Comparison of ENCODE assay signal across 35 cellular contexts in the genomic region with DNA sequence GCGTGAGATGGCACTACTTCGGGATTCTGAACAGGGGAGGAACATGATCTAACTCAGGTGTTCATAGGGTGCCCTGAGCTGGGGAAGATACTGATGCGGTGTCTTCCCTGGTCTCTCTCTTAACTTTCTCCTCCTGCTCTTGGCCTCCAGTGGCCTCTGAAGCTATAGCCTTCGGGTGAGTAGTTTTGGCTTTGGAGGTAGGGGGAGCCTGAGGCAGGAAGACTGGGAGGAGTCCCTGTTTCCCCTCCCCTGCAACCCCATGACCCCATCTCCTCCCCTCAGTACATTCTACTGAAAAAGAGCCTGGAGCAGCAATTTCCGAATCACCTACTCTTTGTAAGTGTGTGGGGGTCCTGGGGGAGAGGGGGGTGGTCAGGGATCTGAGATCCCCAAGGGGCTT. TPM values are rescaled to one million over a fixed set of nuclear protein-coding genes. Genes with fewer than 3 reads are reported as not detected.
DNase-seq lines count a peak whose midpoint lies in the region; ATAC-seq, FAIRE-seq and TF ChIP-seq lines count a peak whose summit lies in the region.
"Had no signal": no experiment of that assay in that cellular context is flagged by ENCODE, and none has a peak within 500 bp of the region (broad histone marks: within the 10 kb centered on the region; RNA-seq: fewer than 3 reads in every experiment).

No MANE protein-coding gene starts in this region.

- H3K27me3 Mint-ChIP-seq in Calu3 (ENCODE audit: unreplicated experiment): peaks cover 60% of the 10 kb centered on the region
- H3K27me3 Mint-ChIP-seq in CD14-positive monocyte (ENCODE audit: low read depth in 3 of 3): peaks cover 53 to 59% (median 58%) of the 10 kb centered on the region in 3 donors

- peak overlapping the region; percentile 96 for H2AFZ ChIP-seq in K562 (ENCODE audit: low read depth, low read length)

- peak; percentile 69 for ATAC-seq in K562
- ATAC-seq in GM21737 (IDR thresholded peaks at IDR 0.05; ENCODE audit: unreplicated experiment): no peak
- ATAC-seq in HG02885 (IDR thresholded peaks at IDR 0.05; ENCODE audit: poor library complexity, unreplicated experiment): no peak
- ATAC-seq: lower lobe of right lung; mucosa of descending colon; natural killer cell treated with Interleukin-12 subunit alpha and Interleukin-12 subunit beta and Interleukin-15 and Interleukin-18, amount 100 ng/mL, for 72 hours; pancreas had no signal

- peaks cover 15% of the 10 kb centered on the region for H3K36me3 ChIP-seq in HUES64 (ENCODE audit: insufficient read depth, low read length)
- no peaks in the 10 kb centered on the region for H3K36me3 ChIP-seq in K562 (ENCODE audit: control insufficient read depth, insufficient read depth, low read length)
- H3K36me3 ChIP-seq in mesodermal cell (ENCODE audit: control insufficient read depth, insufficient read depth, low read length): no peaks in the 10 kb centered on the region
- H3K36me3 ChIP-seq: BLaER1 treated with 17β-estradiol and CSF1 and Interleukin-3, amounts not matched to agents 10 nM and 100 nM; lower lobe of right lung; pancreas; right atrium auricular region had no signal

- intact Hi-C loops in Calu3 (cut with micrococcal nuclease; ENCODE audit: unreplicated experiment): no loop called here
- intact Hi-C loops in K562 (cut with micrococcal nuclease): no loop called here
- intact Hi-C loops in CD14-positive monocyte (cut with micrococcal nuclease): no loop called here

- FAIRE-seq in K562 (lab: Jason Lieb, UNC): peak; percentile 79
- FAIRE-seq: colon, pancreas had no signal

- POLR2A ChIA-PET in K562 (lab: Yijun Ruan, JAX): interaction anchor here (0.6 to 1.5 kb wide), 3 partner anchors 9 to 379 kb away, joined by 3 to 5 read pairs (median 5); a partner anchor contains a TSS

- WGBS in HUES64: 82% methylated on average over 4 of the region's 5 CpGs
- WGBS in K562 (ENCODE audit: insufficient coverage, low coverage, missing lambda C conversion rate): 37% methylated on average over 5 of the region's 5 CpGs
- 55% methylated on average over 3 of the region's 5 CpGs; no CpG with 5 or more reads in 1 of the 2 experiments for WGBS in mesodermal cell (ENCODE audit: insufficient coverage in 2 of 2), 2 experiments

- peak overlapping the region; percentile 51; the same call in 1 of the 2 replicates for H3K27ac ChIP-seq in HUES64 (ENCODE audit: low read depth, low read length)
- H3K27ac ChIP-seq in K562 (ENCODE audit: extremely low read depth, low read depth, low read length): peak overlapping the region; percentile 60; the same call in 2 of the 3 replicates
- peak overlapping the region; percentile 2 for H3K27ac ChIP-seq in mesodermal cell (ENCODE audit: low read depth, low read length, severe bottlenecking)
- H3K27ac ChIP-seq: BLaER1 treated with 17β-estradiol and CSF1 and Interleukin-3, amounts not matched to agents 10 nM and 100 nM; epithelial cell of prostate; KMS-11; lower lobe of right lung; pancreas; right atrium auricular region had no signal

- no peak for TF ChIP-seq EP300 in K562 (IDR thresholded peaks at IDR 0.05; ENCODE audit: low read length)

- BruUV-seq in Calu3 (replicated peaks; lab: Mats Ljungman, UMichigan) (no TSS peak), K562 (replicated peaks; lab: Mats Ljungman, UMichigan) (no TSS peak)

- H3K4me1 ChIP-seq in HUES64 (ENCODE audit: insufficient read depth, low read length): peaks cover 3% of the 10 kb centered on the region
- H3K4me1 ChIP-seq in K562 (replicated peaks in 1 of 2; ENCODE audit: control insufficient read depth in 2 of 2, insufficient read depth in 2 of 2, low read length in 2 of 2): peaks cover 21 to 30% of the 10 kb centered on the region in 2 experiments; a peak in 4 of 5 replicates
- H3K4me1 ChIP-seq in mesodermal cell (ENCODE audit: control insufficient read depth, insufficient read depth, low read length, poor library complexity, severe bottlenecking): peaks cover 5% of the 10 kb centered on the region
- H3K4me1 ChIP-seq: Caco-2, pancreas had no signal

- H3K4me3 Mint-ChIP-seq in Calu3 (ENCODE audit: low read depth, unreplicated experiment) (peak overlapping the region; percentile 45), CD14-positive monocyte (peak overlapping the region in 1 of 2 donors; percentile 68)
- H3K4me3 Mint-ChIP-seq: activated CD4-positive, alpha-beta memory T cell treated with anti-CD3 and anti-CD28 coated beads, Interleukin-2, amount 10 ng/mL, durations not matched to agents 7 days and 5 days; activated naive CD8-positive, alpha-beta T cell; natural killer cell treated with Interleukin-12 subunit alpha and Interleukin-12 subunit beta and Interleukin-15 and Interleukin-18, amount 100 ng/mL, for 72 hours had no signal

- no peak overlapping the region for H3K27ac Mint-ChIP-seq in Calu3 (ENCODE audit: unreplicated experiment)
- no peak overlapping the region for H3K27ac Mint-ChIP-seq in CD14-positive monocyte
- H3K27ac Mint-ChIP-seq: activated CD4-positive, alpha-beta memory T cell treated with anti-CD3 and anti-CD28 coated beads, Interleukin-2, amount 10 ng/mL, durations not matched to agents 7 days and 5 days; activated naive CD8-positive, alpha-beta T cell; activated T-helper 2 cell treated with anti-CD3 and anti-CD28 coated beads, Interferon-gamma antibody, Interleukin-2, Interleukin-4, amounts not matched to agents 10 μg/mL and 5 μg/mL and 100 μg/mL, durations not matched to agents 14 hours and 24 hours and 36 hours; natural killer cell treated with Interleukin-12 subunit alpha and Interleukin-12 subunit beta and Interleukin-15 and Interleukin-18, amount 100 ng/mL, for 72 hours had no signal

- H3K4me1 Mint-ChIP-seq in Calu3 (ENCODE audit: low read depth, unreplicated experiment): no peaks in the 10 kb centered on the region
- H3K4me1 Mint-ChIP-seq in CD14-positive monocyte: peaks cover 12% of the 10 kb centered on the region

- H3K27me3 ChIP-seq in HUES64 (ENCODE audit: insufficient read depth, low read length) (peaks cover 26% of the 10 kb centered on the region), K562 (ENCODE audit: control insufficient read depth in 2 of 2, insufficient read depth in 2 of 2, low read length in 2 of 2) (peaks cover 4 to 19% of the 10 kb centered on the region in 2 experiments; a peak in 4 of 5 replicates)

- H3K36me3 Mint-ChIP-seq in Calu3 (ENCODE audit: insufficient read depth, unreplicated experiment) (no peaks in the 10 kb centered on the region), CD14-positive monocyte (no peaks in the 10 kb centered on the region)
- H3K36me3 Mint-ChIP-seq: activated naive CD8-positive, alpha-beta T cell had no signal

- in situ Hi-C loops in K562 (cut with MboI): no loop called here

- TF ChIP-seq RAD21 in K562 (CRISPR knock-in tag; conservative IDR thresholded peaks at IDR 0.05 in 1 of 2, IDR thresholded peaks at IDR 0.05 in 1 of 2): no peak

- TF ChIP-seq CTCF in Calu3 (IDR thresholded peaks at IDR 0.05; ENCODE audit: unreplicated experiment): no peak
- no peak for TF ChIP-seq CTCF in K562 (IDR thresholded peaks at IDR 0.05 in 2 of 3, conservative IDR thresholded peaks at IDR 0.05 in 1 of 3; ENCODE audit: insufficient read depth in 2 of 3, low read depth in 1 of 3, low read length in 3 of 3)
- TF ChIP-seq CTCF in CD14-positive monocyte (IDR thresholded peaks at IDR 0.05): no peak

- DNase-seq in Calu3 (no peak), K562 (ENCODE audit: extremely low read depth in 1 of 4, low spot score in 3 of 4) (peak in 2 of 4 experiments; percentile 54 to 64), CD14-positive monocyte (ENCODE audit: low spot score) (no peak)
- no peak for DNase-seq in activated CD8-positive, alpha-beta memory T cell treated with anti-CD3 and anti-CD28 coated beads, Interleukin-2, amount 50 U/mL, for 4 hours
- DNase-seq: activated CD4-positive, alpha-beta memory T cell treated with anti-CD3 and anti-CD28 coated beads, Interleukin-2, amount 10 ng/mL, durations not matched to agents 7 days and 5 days; activated CD4-positive, CD25-positive, alpha-beta regulatory T cell treated with anti-CD3 and anti-CD28 coated beads, Interleukin-2, amount 50 U/mL, for 72 hours; Caco-2; effector CD4-positive, alpha-beta T cell; GOT3; kidney glomerular epithelial cell; lower lobe of right lung; mucosa of descending colon; NCI-H1436 treated with DMSO at 0.1 percent for 48 hours; NCI-H2107; NCI-H524; pancreas; stimulated activated CD4-positive, alpha-beta T cell treated with anti-CD3 and anti-CD28 coated beads, Interleukin-2, amount 100 ng/mL, for 48 hours; substantia nigra had no signal

- no peaks in the 10 kb centered on the region for H4K20me1 ChIP-seq in K562 (replicated peaks; ENCODE audit: control insufficient read depth, insufficient read depth, low read length)

- H3K9me3 ChIP-seq in HUES64 (ENCODE audit: insufficient read depth, low read depth, low read length) (no peaks in the 10 kb centered on the region), K562 (replicated peaks; ENCODE audit: control insufficient read depth, insufficient read depth, low read depth, low read length) (no peaks in the 10 kb centered on the region), mesodermal cell (ENCODE audit: control insufficient read depth, low read length) (no peaks in the 10 kb centered on the region)
- H3K9me3 ChIP-seq: Caco-2, lower lobe of right lung, mucosa of descending colon, pancreas, right atrium auricular region had no signal

- H3K4me2 ChIP-seq in K562 (ENCODE audit: insufficient read depth, low read length): peak overlapping the region; percentile 83
- H3K4me2 ChIP-seq: KMS-11 had no signal

- no peaks in the 10 kb centered on the region for H3K79me2 ChIP-seq in K562 (ENCODE audit: control insufficient read depth, insufficient read depth, low read length)

- H3K9ac ChIP-seq in HUES64 (ENCODE audit: low read depth, low read length) (peak overlapping the region; percentile 25; the same call in 1 of the 2 replicates), K562 (ENCODE audit: insufficient read depth in 1 of 2, low read depth in 2 of 2, low read length in 2 of 2) (peak overlapping the region; percentile 50 to 84; a peak in 3 of 4 replicates)
- H3K9ac ChIP-seq: BLaER1 treated with 17β-estradiol and CSF1 and Interleukin-3, amounts not matched to agents 10 nM and 100 nM; KMS-11 had no signal

- H3K4me3 ChIP-seq in HUES64 (ENCODE audit: low read length): peak overlapping the region; percentile 42
- peak overlapping the region; percentile 34 for H3K4me3 ChIP-seq in K562
- no peak overlapping the region for H3K4me3 ChIP-seq in mesodermal cell (ENCODE audit: extremely low read depth, insufficient read depth, low read length, poor library complexity, severe bottlenecking)
- H3K4me3 ChIP-seq: BLaER1 treated with 17β-estradiol and CSF1 and Interleukin-3, amounts not matched to agents 10 nM and 100 nM; lower lobe of right lung; mucosa of descending colon; pancreas; right atrium auricular region had no signal

- H3K9me1 ChIP-seq in K562 (ENCODE audit: control insufficient read depth, insufficient read depth, low read length): no peaks in the 10 kb centered on the region

- CTCF ChIA-PET in Calu3 (lab: Charles Lee): interaction anchor here (0.6 to 1.2 kb wide), 5 partner anchors 9 to 163 kb away, joined by 3 to 5 read pairs (median 4); a partner anchor contains a TSS
- CTCF ChIA-PET in K562 (lab: Yijun Ruan, JAX; ENCODE audit: low intra/inter-chr PET ratio): interaction anchor here (0.5 kb wide), 1 partner anchor 73 kb away, joined by 3 read pairs; no protein-coding TSS in a partner anchor

- TF ChIP-seq POLR2A in K562 (conservative IDR thresholded peaks at IDR 0.05): no peak

- H3K9me3 Mint-ChIP-seq in Calu3 (ENCODE audit: low read depth, unreplicated experiment) (no peaks in the 10 kb centered on the region), CD14-positive monocyte (peaks cover 0 to 15% (median 6%) of the 10 kb centered on the region in 7 donors)
- H3K9me3 Mint-ChIP-seq: activated CD4-positive, alpha-beta memory T cell treated with anti-CD3 and anti-CD28 coated beads, Interleukin-2, amount 10 ng/mL, durations not matched to agents 7 days and 5 days; activated T-helper 2 cell treated with anti-CD3 and anti-CD28 coated beads, Interferon-gamma antibody, Interleukin-2, Interleukin-4, amounts not matched to agents 10 μg/mL and 5 μg/mL and 100 μg/mL, durations not matched to agents 14 hours and 24 hours and 36 hours; natural killer cell treated with Interleukin-12 subunit alpha and Interleukin-12 subunit beta and Interleukin-15 and Interleukin-18, amount 100 ng/mL, for 72 hours had no signal

RNA-seq across cellular contexts. Expression of a gene that starts 3.5 kb away (rescaled TPM):
- total RNA-seq in Calu3 (2022) (not detected in 2 replicates), K562 (2014; rRNA removed) (not detected in 2 replicates), K562 (2014; rRNA removed; fragmentation: Illumina TruSeq; extraction: Trizol) (not detected in 2 replicates), K562 (2015; rRNA removed; fragmentation: Illumina TruSeq; extraction: Trizol) (not detected in 2 replicates), K562 (2021) (0.09 and 0.20 TPM in 2 replicates)
- polyA plus RNA-seq in HUES64 (2013, experiment 1 of 2): 3.0 TPM
- polyA plus RNA-seq in HUES64 (2013, experiment 2 of 2): 5.6 TPM
- 0.25 TPM in 1 of 2 replicates, not detected in the other for total RNA-seq in K562 (2011; cell fraction: chromatin; rRNA removed; ENCODE audit: low replicate concordance)
- total RNA-seq in K562 (2011; cell fraction: nucleolus; rRNA removed): 0.50 TPM in 1 of 2 replicates, not detected in the other
- 0.84 and 0.95 TPM in 2 replicates for total RNA-seq in K562 (2011; cell fraction: nucleoplasm; rRNA removed)
- polyA plus RNA-seq in K562 (2011; rRNA removed) (0.15 TPM in 1 of 2 replicates, not detected in the other), K562 (2014; fragmentation: Illumina TruSeq; extraction: Trizol) (0.08 and 0.09 TPM in 2 replicates), K562 (2014; fragmentation: Nextera tagmentation; extraction: Ambion mirVana) (under 1 TPM; 0.04 to 0.06 TPM), K562 (2014; rRNA removed) (0.05 TPM in 1 of 2 replicates, not detected in the other), CD14-positive monocyte (not detected)
- polyA plus RNA-seq in K562 (2011; cell fraction: cytosol; rRNA removed): 0.03 TPM in 1 of 2 replicates, not detected in the other
- 0.10 and 0.18 TPM in 2 replicates for polyA plus RNA-seq in K562 (2011; cell fraction: nucleus; rRNA removed)
- 0.06 and 0.26 TPM in 2 replicates for polyA plus RNA-seq in K562 (2012)
- not detected in 2 replicates for polyA minus RNA-seq in K562 (2011; rRNA and poly(A)+ RNA removed)
- polyA minus RNA-seq in K562 (2011; cell fraction: cytosol; rRNA and poly(A)+ RNA removed): not detected in 2 replicates
- not detected in 2 replicates for polyA minus RNA-seq in K562 (2011; cell fraction: nucleus; rRNA and poly(A)+ RNA removed)
- polyA plus RNA-seq in mesodermal cell (2013, experiment 1 of 2): 1.6 TPM
- polyA plus RNA-seq in mesodermal cell (2013, experiment 2 of 2): 1.1 TPM
- total RNA-seq: activated CD4-positive, alpha-beta memory T cell treated with anti-CD3 and anti-CD28 coated beads, Interleukin-2, amount 10 ng/mL, durations not matched to agents 7 days and 5 days; activated T-helper 2 cell treated with anti-CD3 and anti-CD28 coated beads, Interferon-gamma antibody, Interleukin-2, Interleukin-4, amounts not matched to agents 10 μg/mL and 5 μg/mL and 100 μg/mL, durations not matched to agents 14 hours and 24 hours and 36 hours; aorta; glomerular endothelial cell; HT1080; lower lobe of right lung; mucosa of descending colon; natural killer cell treated with Interleukin-12 subunit alpha and Interleukin-12 subunit beta and Interleukin-15 and Interleukin-18, amount 100 ng/mL, for 72 hours; pancreas; right atrium auricular region; T-helper 1 cell treated with Interleukin-12 subunit alpha and Interleukin-12 subunit beta and Interleukin-4 antibody, amounts not matched to agents 30 ng/mL and 1 ng/mL, for 36 hours; ureter had no signal
- polyA plus RNA-seq: aorta, pancreas had no signal

RNA-seq across cellular contexts. Expression of a gene that starts 14.2 kb away (rescaled TPM):
- total RNA-seq in Calu3 (2022) (2.4 and 3.3 TPM in 2 replicates), K562 (2014; rRNA removed) (4.8 and 5.1 TPM in 2 replicates), K562 (2014; rRNA removed; fragmentation: Illumina TruSeq; extraction: Trizol) (3.9 and 4.8 TPM in 2 replicates), K562 (2015; rRNA removed; fragmentation: Illumina TruSeq; extraction: Trizol) (2.9 and 3.5 TPM in 2 replicates), K562 (2021) (3.9 and 4.2 TPM in 2 replicates)
- 1.4 TPM for polyA plus RNA-seq in HUES64 (2013, experiment 1 of 2)
- polyA plus RNA-seq in HUES64 (2013, experiment 2 of 2): 2.3 TPM
- total RNA-seq in K562 (2011; cell fraction: chromatin; rRNA removed; ENCODE audit: low replicate concordance): 8.1 and 8.9 TPM in 2 replicates
- total RNA-seq in K562 (2011; cell fraction: nucleolus; rRNA removed): 10.8 and 12.5 TPM in 2 replicates
- total RNA-seq in K562 (2011; cell fraction: nucleoplasm; rRNA removed): 11.3 and 14.6 TPM in 2 replicates
- polyA plus RNA-seq in K562 (2011; rRNA removed) (7.9 and 9.3 TPM in 2 replicates), K562 (2014; fragmentation: Illumina TruSeq; extraction: Trizol) (2.0 and 2.8 TPM in 2 replicates), K562 (2014; fragmentation: Nextera tagmentation; extraction: Ambion mirVana) (1 to 10 TPM; 4.9 to 5.4 TPM), K562 (2014; rRNA removed) (8.8 and 9.8 TPM in 2 replicates), CD14-positive monocyte (1 to 10 TPM; 2.4 to 2.6 TPM)
- polyA plus RNA-seq in K562 (2011; cell fraction: cytosol; rRNA removed): 5.2 and 12.3 TPM in 2 replicates
- 7.6 and 8.6 TPM in 2 replicates for polyA plus RNA-seq in K562 (2011; cell fraction: nucleus; rRNA removed)
- polyA plus RNA-seq in K562 (2012): 5.4 and 9.1 TPM in 2 replicates
- polyA minus RNA-seq in K562 (2011; rRNA and poly(A)+ RNA removed): 2.8 and 3.4 TPM in 2 replicates
- 1.0 and 2.1 TPM in 2 replicates for polyA minus RNA-seq in K562 (2011; cell fraction: cytosol; rRNA and poly(A)+ RNA removed)
- polyA minus RNA-seq in K562 (2011; cell fraction: nucleus; rRNA and poly(A)+ RNA removed): 4.4 and 8.7 TPM in 2 replicates
- polyA plus RNA-seq in mesodermal cell (2013, experiment 1 of 2): 2.3 TPM
- polyA plus RNA-seq in mesodermal cell (2013, experiment 2 of 2): 2.8 TPM

RNA-seq across cellular contexts. Expression of a gene that starts 19.7 kb away (rescaled TPM):
- total RNA-seq in Calu3 (2022) (0.19 and 0.42 TPM in 2 replicates), K562 (2014; rRNA removed) (5.4 and 5.5 TPM in 2 replicates), K562 (2014; rRNA removed; fragmentation: Illumina TruSeq; extraction: Trizol) (1.1 TPM in 2 replicates), K562 (2015; rRNA removed; fragmentation: Illumina TruSeq; extraction: Trizol) (0.80 and 1.1 TPM in 2 replicates), K562 (2021) (2.5 and 3.4 TPM in 2 replicates)
- polyA plus RNA-seq in HUES64 (2013, experiment 1 of 2): 6.2 TPM
- polyA plus RNA-seq in HUES64 (2013, experiment 2 of 2): 9.3 TPM
- 0.56 and 1.8 TPM in 2 replicates for total RNA-seq in K562 (2011; cell fraction: chromatin; rRNA removed; ENCODE audit: low replicate concordance)
- 2.0 and 2.5 TPM in 2 replicates for total RNA-seq in K562 (2011; cell fraction: nucleolus; rRNA removed)
- total RNA-seq in K562 (2011; cell fraction: nucleoplasm; rRNA removed): 2.1 TPM in 2 replicates
- polyA plus RNA-seq in K562 (2011; rRNA removed) (2.1 and 2.5 TPM in 2 replicates), K562 (2014; fragmentation: Illumina TruSeq; extraction: Trizol) (0.53 and 0.92 TPM in 2 replicates), K562 (2014; fragmentation: Nextera tagmentation; extraction: Ambion mirVana) (1 to 10 TPM in 1 of 2 experiments, under 1 TPM in 1; 0.92 to 1.2 TPM), K562 (2014; rRNA removed) (5.2 and 6.3 TPM in 2 replicates), CD14-positive monocyte (not detected)
- 3.2 and 6.3 TPM in 2 replicates for polyA plus RNA-seq in K562 (2011; cell fraction: cytosol; rRNA removed)
- 2.0 TPM in 2 replicates for polyA plus RNA-seq in K562 (2011; cell fraction: nucleus; rRNA removed)
- polyA plus RNA-seq in K562 (2012): 1.3 and 2.0 TPM in 2 replicates
- 0.39 and 0.63 TPM in 2 replicates for polyA minus RNA-seq in K562 (2011; rRNA and poly(A)+ RNA removed)
- 0.86 and 1.1 TPM in 2 replicates for polyA minus RNA-seq in K562 (2011; cell fraction: cytosol; rRNA and poly(A)+ RNA removed)
- polyA minus RNA-seq in K562 (2011; cell fraction: nucleus; rRNA and poly(A)+ RNA removed): 0.94 and 1.4 TPM in 2 replicates
- 4.2 TPM for polyA plus RNA-seq in mesodermal cell (2013, experiment 1 of 2)
- 3.2 TPM for polyA plus RNA-seq in mesodermal cell (2013, experiment 2 of 2)
- total RNA-seq: aorta, lower lobe of right lung, mucosa of descending colon, right atrium auricular region, ureter had no signal
- polyA plus RNA-seq: aorta had no signal

RNA-seq across cellular contexts. Expression of a gene that starts 21.5 kb away (rescaled TPM):
- total RNA-seq in Calu3 (2022) (14.6 and 17.5 TPM in 2 replicates), K562 (2014; rRNA removed) (18.5 and 20.8 TPM in 2 replicates), K562 (2014; rRNA removed; fragmentation: Illumina TruSeq; extraction: Trizol) (10.9 and 11.7 TPM in 2 replicates), K562 (2015; rRNA removed; fragmentation: Illumina TruSeq; extraction: Trizol) (9.9 and 11.3 TPM in 2 replicates), K562 (2021) (13.8 and 14.6 TPM in 2 replicates)
- polyA plus RNA-seq in HUES64 (2013, experiment 1 of 2): 21.6 TPM
- 23.4 TPM for polyA plus RNA-seq in HUES64 (2013, experiment 2 of 2)
- 3.2 and 4.8 TPM in 2 replicates for total RNA-seq in K562 (2011; cell fraction: chromatin; rRNA removed; ENCODE audit: low replicate concordance)
- 4.1 and 4.8 TPM in 2 replicates for total RNA-seq in K562 (2011; cell fraction: nucleolus; rRNA removed)
- total RNA-seq in K562 (2011; cell fraction: nucleoplasm; rRNA removed): 4.2 TPM in 2 replicates
- polyA plus RNA-seq in K562 (2011; rRNA removed) (7.3 and 12.4 TPM in 2 replicates), K562 (2014; fragmentation: Illumina TruSeq; extraction: Trizol) (8.2 and 9.6 TPM in 2 replicates), K562 (2014; fragmentation: Nextera tagmentation; extraction: Ambion mirVana) (1 to 10 TPM; 2.5 to 2.7 TPM), K562 (2014; rRNA removed) (18.5 and 23.6 TPM in 2 replicates), CD14-positive monocyte (10 to 100 TPM; 12.5 to 20.4 TPM)
- polyA plus RNA-seq in K562 (2011; cell fraction: cytosol; rRNA removed): 4.4 and 10.2 TPM in 2 replicates
- polyA plus RNA-seq in K562 (2011; cell fraction: nucleus; rRNA removed): 4.6 TPM in 2 replicates
- polyA plus RNA-seq in K562 (2012): 11.3 and 17.7 TPM in 2 replicates
- polyA minus RNA-seq in K562 (2011; rRNA and poly(A)+ RNA removed): 3.9 TPM in 2 replicates
- polyA minus RNA-seq in K562 (2011; cell fraction: cytosol; rRNA and poly(A)+ RNA removed): 4.0 and 4.4 TPM in 2 replicates
- 1.3 and 3.2 TPM in 2 replicates for polyA minus RNA-seq in K562 (2011; cell fraction: nucleus; rRNA and poly(A)+ RNA removed)
- 22.4 TPM for polyA plus RNA-seq in mesodermal cell (2013, experiment 1 of 2)
- polyA plus RNA-seq in mesodermal cell (2013, experiment 2 of 2): 21.3 TPM

RNA-seq across cellular contexts. Expression of a gene that starts 37.8 kb away (rescaled TPM):
- 110 and 116 TPM in 2 replicates for total RNA-seq in Calu3 (2022)
- polyA plus RNA-seq in HUES64 (2013, experiment 1 of 2): 99.3 TPM
- 96.2 TPM for polyA plus RNA-seq in HUES64 (2013, experiment 2 of 2)
- total RNA-seq in K562 (2011; cell fraction: chromatin; rRNA removed; ENCODE audit: low replicate concordance): 133 and 241 TPM in 2 replicates
- total RNA-seq in K562 (2011; cell fraction: nucleolus; rRNA removed): 181 and 193 TPM in 2 replicates
- 161 and 168 TPM in 2 replicates for total RNA-seq in K562 (2011; cell fraction: nucleoplasm; rRNA removed)
- 221 and 239 TPM in 2 replicates for total RNA-seq in K562 (2014; rRNA removed)
- total RNA-seq in K562 (2014; rRNA removed; fragmentation: Illumina TruSeq; extraction: Trizol): 81.4 and 94.9 TPM in 2 replicates
- total RNA-seq in K562 (2015; rRNA removed; fragmentation: Illumina TruSeq; extraction: Trizol): 145 and 148 TPM in 2 replicates
- 214 and 221 TPM in 2 replicates for total RNA-seq in K562 (2021)
- polyA plus RNA-seq in K562 (2011; rRNA removed): 166 and 170 TPM in 2 replicates
- 245 and 333 TPM in 2 replicates for polyA plus RNA-seq in K562 (2011; cell fraction: cytosol; rRNA removed)
- 158 and 195 TPM in 2 replicates for polyA plus RNA-seq in K562 (2011; cell fraction: nucleus; rRNA removed)
- polyA plus RNA-seq in K562 (2012): 135 and 190 TPM in 2 replicates
- 157 and 181 TPM in 2 replicates for polyA plus RNA-seq in K562 (2014; fragmentation: Illumina TruSeq; extraction: Trizol)
- polyA plus RNA-seq in K562 (2014; fragmentation: Nextera tagmentation; extraction: Ambion mirVana): 10 to 100 TPM; 28.3 to 55.4 TPM
- 221 and 228 TPM in 2 replicates for polyA plus RNA-seq in K562 (2014; rRNA removed)
- 114 and 139 TPM in 2 replicates for polyA minus RNA-seq in K562 (2011; rRNA and poly(A)+ RNA removed)
- 106 and 111 TPM in 2 replicates for polyA minus RNA-seq in K562 (2011; cell fraction: cytosol; rRNA and poly(A)+ RNA removed)
- polyA minus RNA-seq in K562 (2011; cell fraction: nucleus; rRNA and poly(A)+ RNA removed): 45.2 and 70.6 TPM in 2 replicates
- polyA plus RNA-seq in mesodermal cell (2013, experiment 1 of 2): 72.9 TPM
- 65.8 TPM for polyA plus RNA-seq in mesodermal cell (2013, experiment 2 of 2)
- polyA plus RNA-seq in CD14-positive monocyte: 10 to 100 TPM; 43.8 to 54.6 TPM

Comparison
In these comparisons a context has a peak if more than half of its experiments do, and no peak if none do; other contexts are left out.
1. H3K27ac ChIP-seq: peak in every context shown above with its lines; median percentile 60 in K562; 51 in HUES64; 2 in mesodermal cell.